Comparison of ENCODE assay signal across 8 cellular contexts in the genomic region with DNA sequence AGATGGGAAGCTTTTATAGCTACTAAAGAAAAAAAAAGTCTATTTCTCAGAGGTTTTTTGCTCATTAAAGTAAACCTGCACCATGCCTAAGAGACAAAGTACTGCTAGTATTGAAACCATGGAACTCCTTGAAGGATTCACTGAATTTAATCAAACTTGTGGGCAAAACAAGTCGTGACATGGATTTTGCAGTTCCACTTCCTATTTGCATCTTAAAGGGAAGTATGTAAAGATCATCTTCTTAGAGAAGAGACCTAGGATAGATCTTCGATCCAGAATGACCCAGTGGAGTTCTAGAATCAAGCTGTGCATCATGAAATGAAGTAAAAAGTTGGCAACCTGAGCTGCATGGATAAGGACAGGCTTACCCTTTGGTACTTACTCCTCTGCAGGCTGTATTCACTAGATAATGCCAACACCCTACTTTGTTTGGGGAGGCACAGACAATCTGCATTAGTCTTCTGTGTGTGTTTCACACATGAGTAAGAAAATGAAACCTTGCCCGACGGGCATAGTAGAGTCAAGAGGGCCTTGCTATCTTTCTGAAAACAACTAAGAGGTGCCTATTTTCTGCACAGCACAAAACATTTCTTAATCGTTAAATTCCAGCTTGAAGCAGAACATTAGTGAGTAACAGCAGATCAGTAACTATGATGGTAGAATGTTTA. TPM values are rescaled to one million over a fixed set of nuclear protein-coding genes. Genes with fewer than 3 reads are reported as not detected.
DNase-seq lines count a peak whose midpoint lies in the region; ATAC-seq, FAIRE-seq and TF ChIP-seq lines count a peak whose summit lies in the region.

No MANE protein-coding gene starts in this region.

- H3K36me3 ChIP-seq in GM06990 (ENCODE audit: control insufficient read depth, insufficient read depth, low read length) (no peaks in the 10 kb centered on the region), Loucy (ENCODE audit: insufficient read depth, low read length) (no peaks in the 10 kb centered on the region), bronchial epithelial cell (ENCODE audit: control insufficient read depth, insufficient read depth, low read length) (no peaks in the 10 kb centered on the region), psoas muscle (ENCODE audit: insufficient read depth in 1 of 2, low read depth in 1 of 2) (no peaks in the 10 kb centered on the region)

- H3K4me1 ChIP-seq in Loucy (ENCODE audit: insufficient read depth, low read length, poor library complexity, severe bottlenecking) (peaks cover 76% of the 10 kb centered on the region), psoas muscle (no peaks in the 10 kb centered on the region)

- peaks cover 46% of the 10 kb centered on the region for H4K20me1 ChIP-seq in Loucy (ENCODE audit: insufficient read depth, low read length, poor library complexity, severe bottlenecking)

- intact Hi-C loops in psoas muscle (cut with DNase I), result no loop called here

- ATAC-seq in psoas muscle (no peak), HG03159 (IDR thresholded peaks at IDR 0.05; ENCODE audit: unreplicated experiment) (no peak)

- 39 to 55% (median 43%) methylated on average over 5 of the region's 5 CpGs for WGBS in psoas muscle, 3 donors

- no peaks in the 10 kb centered on the region for H3K9me3 ChIP-seq in Loucy (ENCODE audit: insufficient read depth, low read depth, low read length)
- no peaks in the 10 kb centered on the region for H3K9me3 ChIP-seq in psoas muscle

- H3K9ac ChIP-seq in Loucy (ENCODE audit: low read depth, low read length, poor library complexity, severe bottlenecking), result peak overlapping the region; percentile 90

- TF ChIP-seq CTCF in GM06990 (IDR thresholded peaks at IDR 0.05; ENCODE audit: insufficient read depth, low read length, poor library complexity, severe bottlenecking) (no peak), Loucy (conservative IDR thresholded peaks at IDR 0.05; ENCODE audit: low read length) (no peak), bronchial epithelial cell (IDR thresholded peaks at IDR 0.05; ENCODE audit: insufficient read depth, low read length, severe bottlenecking) (no peak), psoas muscle (IDR thresholded peaks at IDR 0.05) (no peak)

- FAIRE-seq in bronchial epithelial cell (lab: Jason Lieb, UNC), result peak; percentile 28

- H3K27me3 ChIP-seq in GM06990 (replicated peaks; ENCODE audit: control insufficient read depth, insufficient read depth, low read length), result no peaks in the 10 kb centered on the region
- no peaks in the 10 kb centered on the region for H3K27me3 ChIP-seq in Loucy (ENCODE audit: insufficient read depth, low read length, poor library complexity, severe bottlenecking)
- peaks cover 2% of the 10 kb centered on the region for H3K27me3 ChIP-seq in bronchial epithelial cell (ENCODE audit: control insufficient read depth, insufficient read depth, low read length)
- peaks cover 0 to 5% (median 3%) of the 10 kb centered on the region in 3 donors for H3K27me3 ChIP-seq in psoas muscle (ENCODE audit: insufficient read depth in 3 of 3, low read length in 2 of 3)

- no peak overlapping the region for H3K27ac ChIP-seq in psoas muscle

- no peaks in the 10 kb centered on the region for H3F3A ChIP-seq in Loucy (ENCODE audit: low read depth)

- H3K4me2 ChIP-seq in Loucy (ENCODE audit: low read depth, low read length, poor library complexity, severe bottlenecking), result peak overlapping the region; percentile 84

- H3K4me3 ChIP-seq in GM06990 (replicated peaks; ENCODE audit: low read depth, low read length), result peak overlapping the region; percentile 78
- H3K4me3 ChIP-seq in Loucy (ENCODE audit: low read length, poor library complexity, severe bottlenecking), result peak overlapping the region; percentile 87
- H3K4me3 ChIP-seq in bronchial epithelial cell (ENCODE audit: low read depth, low read length), result no peak overlapping the region
- H3K4me3 ChIP-seq in psoas muscle, result peak overlapping the region; percentile 61

- peaks cover 67% of the 10 kb centered on the region for H3K79me2 ChIP-seq in Loucy (ENCODE audit: insufficient read depth, low read length)

- DNase-seq in GM06990 (ENCODE audit: extremely low read depth, insufficient read length) (no peak), bronchial epithelial cell (ENCODE audit: low read depth) (no peak), psoas muscle (no peak), DMS153 treated with DMSO at 0.1 percent for 48 hours (lab: John Stamatoyannopoulos, UW; ENCODE audit: unreplicated experiment) (no peak), SKM-1 treated with dmso at 0.1 percent for 144 hours (lab: John Stamatoyannopoulos, UW; ENCODE audit: unreplicated experiment) (no peak), GM19240 (ENCODE audit: insufficient read length, low spot score) (no peak)

- H3K9me2 ChIP-seq in Loucy (replicated peaks; ENCODE audit: low read depth, low read length), result no peaks in the 10 kb centered on the region

- H2AFZ ChIP-seq in Loucy (ENCODE audit: low read length), result no peak overlapping the region

RNA-seq across cellular contexts. Expression of a gene that starts 1.9 kb away (rescaled TPM):
- total RNA-seq in bronchial epithelial cell (not detected in 2 replicates), psoas muscle (1 to 10 TPM; 2.1 to 8.2 (median 5.3) TPM)
- 1 to 10 TPM; 1.4 to 1.7 (median 1.6) TPM for polyA plus RNA-seq in psoas muscle
